Comparison of ENCODE assay signal across 15 cellular contexts in the genomic region with DNA sequence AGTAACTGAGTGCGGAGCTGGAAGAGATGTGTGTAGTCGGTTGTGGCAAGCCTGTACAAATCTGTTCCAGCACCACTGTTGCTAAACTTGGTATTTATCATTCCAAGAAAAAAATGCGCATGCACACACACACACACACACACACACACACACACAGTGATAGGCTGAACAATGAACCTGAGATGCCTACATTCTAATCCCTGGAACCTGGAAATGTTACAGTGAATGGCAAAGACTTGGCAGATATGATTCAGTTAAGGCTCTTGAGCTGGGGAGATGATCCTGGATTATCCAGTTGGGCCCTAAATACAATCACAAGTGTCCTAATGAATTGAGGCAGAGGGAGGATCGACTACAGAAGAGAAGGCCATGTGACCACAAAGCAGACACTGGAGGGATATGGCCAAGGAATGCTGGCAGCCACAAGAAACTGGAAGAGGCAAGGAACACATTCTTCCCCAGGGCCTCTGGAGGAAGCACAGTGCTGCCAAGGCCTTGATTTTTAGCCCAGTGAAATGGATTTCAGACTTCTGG. TPM values are rescaled to one million over a fixed set of nuclear protein-coding genes. Genes with fewer than 3 reads are reported as not detected.
DNase-seq lines count a peak whose midpoint lies in the region; ATAC-seq and TF ChIP-seq lines count a peak whose summit lies in the region.
"Had no signal": no experiment of that assay in that cellular context is flagged by ENCODE, and none has a peak within 500 bp of the region (broad histone marks: within the 10 kb centered on the region; RNA-seq: fewer than 3 reads in every experiment).

No MANE protein-coding gene starts in this region.

- ATAC-seq in Right ventricle myocardium inferior (peak; percentile 97), lower lobe of right lung (peak; percentile 37 to 64), GM19455 (IDR thresholded peaks at IDR 0.05; ENCODE audit: unreplicated experiment) (no peak)
- ATAC-seq: Panc1, right lobe of liver had no signal

- no peaks in the 10 kb centered on the region for H3K4me1 ChIP-seq in lower lobe of right lung

- H3K27ac ChIP-seq in lower lobe of right lung: no peak overlapping the region
- H3K27ac ChIP-seq: 22Rv1, cardiac muscle cell, right lobe of liver had no signal

- H3K27me3 ChIP-seq in lower lobe of right lung (ENCODE audit: low read depth): no peaks in the 10 kb centered on the region
- H3K27me3 ChIP-seq: cardiac muscle cell had no signal

- intact Hi-C loops in Right ventricle myocardium inferior (cut with DNase I) (no loop called here), cardiac septum (cut with DNase I) (no loop called here), lower lobe of right lung (cut with DNase I) (no loop called here)

- TF ChIP-seq CTCF in epithelial cell of esophagus (IDR thresholded peaks at IDR 0.05; ENCODE audit: insufficient read depth, low read depth, low read length, missing control alignments): no peak
- TF ChIP-seq CTCF in lower lobe of right lung (IDR thresholded peaks at IDR 0.05): no peak
- no peak for TF ChIP-seq CTCF in GM10266 (IDR thresholded peaks at IDR 0.05; ENCODE audit: control insufficient read depth, insufficient read depth, low read depth, missing control alignments)

- no peaks in the 10 kb centered on the region for H3K36me3 ChIP-seq in lower lobe of right lung
- H3K36me3 ChIP-seq: cardiac muscle cell, right lobe of liver had no signal

- H3K4me3 ChIP-seq in epithelial cell of esophagus (ENCODE audit: low read length): no peak overlapping the region
- H3K4me3 ChIP-seq in lower lobe of right lung: no peak overlapping the region
- H3K4me3 ChIP-seq: cardiac muscle cell, right lobe of liver had no signal

- DNase-seq in Right ventricle myocardium inferior (ENCODE audit: missing footprints) (no peak), cardiac septum (ENCODE audit: low spot score) (no peak), epithelial cell of esophagus (ENCODE audit: low read depth) (peak; percentile 74), lower lobe of right lung (no peak), NCI-H526 (lab: John Stamatoyannopoulos, UW) (no peak), GM10266 (ENCODE audit: extremely low spot score) (no peak), NCI-H2227 (lab: John Stamatoyannopoulos, UW; ENCODE audit: unreplicated experiment) (no peak)
- DNase-seq: glutamatergic neuron, midbrain, NCI-H2081 treated with DMSO at 0.1 percent for 48 hours, right lobe of liver had no signal

- peaks cover 3% of the 10 kb centered on the region for H3K9me3 ChIP-seq in lower lobe of right lung
- H3K9me3 ChIP-seq: right lobe of liver had no signal

RNA-seq across cellular contexts. Expression of a gene that starts 49.7 kb away (rescaled TPM):
- total RNA-seq in Right ventricle myocardium inferior: 6.0 TPM
- 7.9 TPM for total RNA-seq in cardiac septum
- 40.6 TPM for total RNA-seq in lower lobe of right lung
